ENCODE assay signal across 8 cellular contexts in the genomic region with DNA sequence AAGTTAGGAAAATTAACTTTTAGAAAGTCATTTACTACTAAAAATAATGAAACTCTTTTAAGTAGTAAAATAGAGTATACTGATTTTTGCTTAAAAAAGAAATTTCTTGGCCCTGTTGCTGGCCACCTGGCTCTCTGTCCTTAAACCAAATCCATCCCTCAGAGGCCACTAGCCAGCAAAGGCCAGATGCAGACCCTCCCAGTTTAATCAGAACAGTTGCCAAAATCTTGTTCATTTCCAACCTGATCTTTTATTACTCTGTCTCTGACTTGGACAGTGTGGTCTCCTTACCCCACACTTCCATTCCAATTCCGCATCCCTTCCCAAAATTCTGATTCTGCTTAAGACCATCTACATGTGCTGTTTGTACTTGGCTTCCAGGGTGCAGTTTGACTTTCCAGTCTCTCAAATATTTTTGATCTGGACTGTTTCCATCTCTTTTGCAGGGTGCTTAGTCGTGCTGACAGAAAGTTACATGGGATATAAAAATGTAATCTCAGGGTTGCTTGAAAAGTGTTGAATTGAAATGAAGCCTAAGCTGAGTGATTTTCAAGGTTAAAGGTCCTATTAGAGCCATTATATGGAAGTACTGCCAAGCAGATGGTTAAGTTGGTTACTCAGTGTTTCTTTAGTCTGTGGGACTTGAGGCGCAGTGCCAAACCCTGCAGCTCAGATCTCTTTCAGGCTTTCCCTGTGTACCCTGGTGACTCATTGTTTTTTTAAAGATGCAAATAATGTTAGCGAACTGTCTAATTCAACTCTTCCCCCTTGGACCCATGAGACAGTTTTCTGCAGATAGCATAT. TPM values are rescaled to one million over a fixed set of nuclear protein-coding genes. Genes with fewer than 3 reads are reported as not detected.
DNase-seq lines count a peak whose midpoint lies in the region; TF ChIP-seq lines count a peak whose summit lies in the region.

No MANE protein-coding gene starts in this region.

- H3K36me3 Mint-ChIP-seq in activated naive CD4-positive, alpha-beta T cell treated with anti-CD3 and anti-CD28 coated beads for 36 hours (ENCODE audit: low read depth) = no peaks in the 10 kb centered on the region
- no peaks in the 10 kb centered on the region for H3K36me3 Mint-ChIP-seq in HFFc6 (ENCODE audit: low read depth)
- peaks cover 6% of the 10 kb centered on the region for H3K36me3 Mint-ChIP-seq in brain
- no peaks in the 10 kb centered on the region for H3K36me3 Mint-ChIP-seq in activated T-helper 2 cell treated with anti-CD3 and anti-CD28 coated beads, Interferon-gamma antibody, Interleukin-2, Interleukin-4, amounts not matched to agents 10 μg/mL and 5 μg/mL and 100 μg/mL, durations not matched to agents 14 hours and 24 hours and 36 hours (ENCODE audit: low read depth)

- H3K4me1 Mint-ChIP-seq in activated naive CD4-positive, alpha-beta T cell treated with anti-CD3 and anti-CD28 coated beads for 36 hours (ENCODE audit: low read depth) = peaks cover 18% of the 10 kb centered on the region
- H3K4me1 Mint-ChIP-seq in HFFc6 (ENCODE audit: low read depth) = peaks cover 39% of the 10 kb centered on the region
- peaks cover 46% of the 10 kb centered on the region for H3K4me1 Mint-ChIP-seq in brain
- H3K4me1 Mint-ChIP-seq in activated T-helper 2 cell treated with anti-CD3 and anti-CD28 coated beads, Interferon-gamma antibody, Interleukin-2, Interleukin-4, amounts not matched to agents 10 μg/mL and 5 μg/mL and 100 μg/mL, durations not matched to agents 14 hours and 24 hours and 36 hours (ENCODE audit: low read depth) = peaks cover 36% of the 10 kb centered on the region

- no peaks in the 10 kb centered on the region for H3K27me3 Mint-ChIP-seq in activated naive CD4-positive, alpha-beta T cell treated with anti-CD3 and anti-CD28 coated beads for 36 hours (ENCODE audit: low read depth)
- H3K27me3 Mint-ChIP-seq in HFFc6 (ENCODE audit: insufficient read depth) = peaks cover 9% of the 10 kb centered on the region; the same call in 1 of the 2 replicates
- H3K27me3 Mint-ChIP-seq in brain = no peaks in the 10 kb centered on the region
- H3K27me3 Mint-ChIP-seq in activated T-helper 2 cell treated with anti-CD3 and anti-CD28 coated beads, Interferon-gamma antibody, Interleukin-2, Interleukin-4, amounts not matched to agents 10 μg/mL and 5 μg/mL and 100 μg/mL, durations not matched to agents 14 hours and 24 hours and 36 hours (ENCODE audit: low read depth) = no peaks in the 10 kb centered on the region

- DNase-seq in activated naive CD4-positive, alpha-beta T cell treated with anti-CD3 and anti-CD28 coated beads for 36 hours = peak; percentile 47
- DNase-seq in activated naive CD4-positive, alpha-beta T cell (lab: John Stamatoyannopoulos, UW) = no peak
- DNase-seq in HFFc6 (peak; percentile 94), NCI-H1048 (lab: John Stamatoyannopoulos, UW) (peak; percentile 72), lung microvascular endothelial cell (ENCODE audit: low read depth in 2 of 2) (peak; percentile 30 to 94), NCI-H187 treated with DMSO at 0.1 percent for 48 hours (lab: John Stamatoyannopoulos, UW) (no peak)
- no peak for DNase-seq in activated T-helper 2 cell treated with anti-CD3 and anti-CD28 coated beads, Interferon-gamma antibody, Interleukin-2, Interleukin-4, amounts not matched to agents 10 μg/mL and 5 μg/mL and 100 μg/mL, durations not matched to agents 14 hours and 24 hours and 36 hours (ENCODE audit: low spot score)

- H3K27ac Mint-ChIP-seq in activated naive CD4-positive, alpha-beta T cell treated with anti-CD3 and anti-CD28 coated beads for 36 hours = no peak overlapping the region
- H3K27ac Mint-ChIP-seq in HFFc6 = no peak overlapping the region
- peak overlapping the region; percentile 54 to 92 (median 88) for H3K27ac Mint-ChIP-seq in brain
- H3K27ac Mint-ChIP-seq in activated T-helper 2 cell treated with anti-CD3 and anti-CD28 coated beads, Interferon-gamma antibody, Interleukin-2, Interleukin-4, amounts not matched to agents 10 μg/mL and 5 μg/mL and 100 μg/mL, durations not matched to agents 14 hours and 24 hours and 36 hours = no peak overlapping the region

- H3K9me3 Mint-ChIP-seq in activated naive CD4-positive, alpha-beta T cell treated with anti-CD3 and anti-CD28 coated beads for 36 hours = no peaks in the 10 kb centered on the region
- H3K9me3 Mint-ChIP-seq in HFFc6 (no peaks in the 10 kb centered on the region; the same call in 1 of the 2 replicates), brain (peaks cover 4 to 10% (median 8%) of the 10 kb centered on the region in 5 experiments)
- peaks cover 4% of the 10 kb centered on the region for H3K9me3 Mint-ChIP-seq in activated T-helper 2 cell treated with anti-CD3 and anti-CD28 coated beads, Interferon-gamma antibody, Interleukin-2, Interleukin-4, amounts not matched to agents 10 μg/mL and 5 μg/mL and 100 μg/mL, durations not matched to agents 14 hours and 24 hours and 36 hours

- H3K4me3 Mint-ChIP-seq in activated naive CD4-positive, alpha-beta T cell treated with anti-CD3 and anti-CD28 coated beads for 36 hours = no peak overlapping the region
- H3K4me3 Mint-ChIP-seq in HFFc6 (no peak overlapping the region), brain (peak overlapping the region; percentile 34 to 81 (median 50))
- H3K4me3 Mint-ChIP-seq in activated T-helper 2 cell treated with anti-CD3 and anti-CD28 coated beads, Interferon-gamma antibody, Interleukin-2, Interleukin-4, amounts not matched to agents 10 μg/mL and 5 μg/mL and 100 μg/mL, durations not matched to agents 14 hours and 24 hours and 36 hours (ENCODE audit: low read depth) = no peak overlapping the region

- TF ChIP-seq CTCF in HFFc6 (IDR thresholded peaks at IDR 0.05) = no peak
- TF ChIP-seq CTCF in brain (conservative IDR thresholded peaks at IDR 0.05) = no peak

- CTCF ChIA-PET in activated naive CD4-positive, alpha-beta T cell treated with anti-CD3 and anti-CD28 coated beads for 36 hours (lab: Charles Lee) = interaction anchor here (0.8 kb wide), 1 partner anchor 24 kb away, joined by 3 read pairs; no protein-coding TSS in a partner anchor

- intact Hi-C loops in activated naive CD4-positive, alpha-beta T cell treated with anti-CD3 and anti-CD28 coated beads for 36 hours (cut with micrococcal nuclease) = no loop called here
- intact Hi-C loops in activated T-helper 2 cell treated with anti-CD3 and anti-CD28 coated beads, Interferon-gamma antibody, Interleukin-2, Interleukin-4, amounts not matched to agents 10 μg/mL and 5 μg/mL and 100 μg/mL, durations not matched to agents 14 hours and 24 hours and 36 hours (cut with micrococcal nuclease) = no loop called here

RNA-seq across cellular contexts. Expression of a gene that starts 18.4 kb away (rescaled TPM):
- total RNA-seq in activated naive CD4-positive, alpha-beta T cell treated with anti-CD3 and anti-CD28 coated beads for 36 hours = 100 to 1,000 TPM; 129 TPM
- 10 to 100 TPM; 16.4 to 18.4 (median 18.0) TPM for total RNA-seq in HFFc6 (2021; fragmentation: NEBNext Ultra II Directional; extraction: Animal tissue kit (Norgen Biotek cat#: 25700))
- polyA plus RNA-seq in brain (ENCODE audit: insufficient read depth, low read depth, low replicate concordance) = 3.4 TPM
- total RNA-seq in lung microvascular endothelial cell = 23.5 and 30.8 TPM in 2 replicates
- 81.6 and 84.1 TPM in 2 replicates for total RNA-seq in activated T-helper 2 cell treated with anti-CD3 and anti-CD28 coated beads, Interferon-gamma antibody, Interleukin-2, Interleukin-4, amounts not matched to agents 10 μg/mL and 5 μg/mL and 100 μg/mL, durations not matched to agents 14 hours and 24 hours and 36 hours

RNA-seq across cellular contexts. Expression of a gene that starts 36.1 kb away (rescaled TPM):
- 10 to 100 TPM; 18.3 to 18.8 TPM for total RNA-seq in activated naive CD4-positive, alpha-beta T cell treated with anti-CD3 and anti-CD28 coated beads for 36 hours
- total RNA-seq in HFFc6 (2021; fragmentation: NEBNext Ultra II Directional; extraction: Animal tissue kit (Norgen Biotek cat#: 25700)) = 100 to 1,000 TPM in 4 of 6 experiments, 10 to 100 TPM in 2; 95.9 to 143 (median 107) TPM
- polyA plus RNA-seq in brain (ENCODE audit: insufficient read depth, low read depth, low replicate concordance) = 42.7 TPM
- total RNA-seq in lung microvascular endothelial cell = 64.3 and 69.4 TPM in 2 replicates
- 83.4 and 85.6 TPM in 2 replicates for total RNA-seq in activated T-helper 2 cell treated with anti-CD3 and anti-CD28 coated beads, Interferon-gamma antibody, Interleukin-2, Interleukin-4, amounts not matched to agents 10 μg/mL and 5 μg/mL and 100 μg/mL, durations not matched to agents 14 hours and 24 hours and 36 hours

Comparison
In these comparisons a context has a peak if more than half of its experiments do, and no peak if none do; other contexts are left out.
1. DNase-seq: peak in activated naive CD4-positive, alpha-beta T cell treated with anti-CD3 and anti-CD28 coated beads for 36 hours (single experiment), HFFc6 (single experiment), NCI-H1048 (single experiment) and lung microvascular endothelial cell (2 of 2); none in activated naive CD4-positive, alpha-beta T cell (0 of 4), NCI-H187 treated with DMSO at 0.1 percent for 48 hours (single experiment) and activated T-helper 2 cell treated with anti-CD3 and anti-CD28 coated beads, Interferon-gamma antibody, Interleukin-2, Interleukin-4, amounts not matched to agents 10 μg/mL and 5 μg/mL and 100 μg/mL, durations not matched to agents 14 hours and 24 hours and 36 hours (single experiment).
2. H3K27ac Mint-ChIP-seq: peak in brain (5 of 5); none in activated naive CD4-positive, alpha-beta T cell treated with anti-CD3 and anti-CD28 coated beads for 36 hours (single experiment), HFFc6 (single experiment) and activated T-helper 2 cell treated with anti-CD3 and anti-CD28 coated beads, Interferon-gamma antibody, Interleukin-2, Interleukin-4, amounts not matched to agents 10 μg/mL and 5 μg/mL and 100 μg/mL, durations not matched to agents 14 hours and 24 hours and 36 hours (single experiment).
3. H3K4me3 Mint-ChIP-seq: peak in brain (5 of 5); none in activated naive CD4-positive, alpha-beta T cell treated with anti-CD3 and anti-CD28 coated beads for 36 hours (single experiment), HFFc6 (single experiment) and activated T-helper 2 cell treated with anti-CD3 and anti-CD28 coated beads, Interferon-gamma antibody, Interleukin-2, Interleukin-4, amounts not matched to agents 10 μg/mL and 5 μg/mL and 100 μg/mL, durations not matched to agents 14 hours and 24 hours and 36 hours (single experiment).